In genomic region chr5:107544967-107545366, GRCh38 we compare ENCODE assay signal across 24 cellular contexts.
DNase-seq lines count a peak whose midpoint lies in the region; ATAC-seq, FAIRE-seq and TF ChIP-seq lines count a peak whose summit lies in the region.
"Had no signal": no experiment of that assay in that cellular context is flagged by ENCODE, and none has a peak within 500 bp of the region (broad histone marks: within the 10 kb centered on the region; RNA-seq: fewer than 3 reads in every experiment).

No MANE protein-coding gene starts in this region.

- H3K14ac ChIP-seq in mesenchymal stem cell (ENCODE audit: low read length in 2 of 2) = no peak overlapping the region

- ATAC-seq in natural killer cell = peak; percentile 50 to 59 (median 55)
- ATAC-seq in natural killer cell treated with Interleukin-12 subunit alpha and Interleukin-12 subunit beta and Interleukin-15 and Interleukin-18, amount 100 ng/mL, for 72 hours = no peak
- ATAC-seq: K562, PC-3 had no signal

- H3K23ac ChIP-seq in mesenchymal stem cell (ENCODE audit: low read length in 2 of 2) = no peak overlapping the region

- H2AK5ac ChIP-seq in mesenchymal stem cell (ENCODE audit: low read length, severe bottlenecking) = peak overlapping the region; percentile 43

- no peak overlapping the region for H3K18ac ChIP-seq in mesenchymal stem cell (ENCODE audit: low read depth in 1 of 2, low read length in 2 of 2)

- H3K79me1 ChIP-seq in mesenchymal stem cell (replicated peaks; ENCODE audit: low read length, poor library complexity, severe bottlenecking) = peaks cover 14% of the 10 kb centered on the region

- H3K27ac Mint-ChIP-seq in natural killer cell = peak overlapping the region in 1 of 2 donors; percentile 37
- no peak overlapping the region for H3K27ac Mint-ChIP-seq in natural killer cell treated with Interleukin-12 subunit alpha and Interleukin-12 subunit beta and Interleukin-15 and Interleukin-18, amount 100 ng/mL, for 72 hours
- H3K27ac Mint-ChIP-seq: CD4-positive, alpha-beta memory T cell; GM23338 had no signal

- no peaks in the 10 kb centered on the region for H3K36me3 Mint-ChIP-seq in natural killer cell
- no peaks in the 10 kb centered on the region for H3K36me3 Mint-ChIP-seq in natural killer cell treated with Interleukin-12 subunit alpha and Interleukin-12 subunit beta and Interleukin-15 and Interleukin-18, amount 100 ng/mL, for 72 hours
- H3K36me3 Mint-ChIP-seq: CD4-positive, alpha-beta memory T cell had no signal

- TF ChIP-seq CTCF in natural killer cell (IDR thresholded peaks at IDR 0.05) (no peak), bronchial epithelial cell (IDR thresholded peaks at IDR 0.05; ENCODE audit: insufficient read depth, low read length, severe bottlenecking) (no peak)

- no peak overlapping the region for H3K27ac ChIP-seq in mesenchymal stem cell (ENCODE audit: low read length, poor library complexity, severe bottlenecking)
- H3K27ac ChIP-seq in caudate nucleus (ENCODE audit: low read depth, low read length) = no peak overlapping the region

- 94% methylated on average over 6 of the region's 6 CpGs for WGBS in mesenchymal stem cell

- no peaks in the 10 kb centered on the region for H3K9me3 Mint-ChIP-seq in natural killer cell
- no peaks in the 10 kb centered on the region for H3K9me3 Mint-ChIP-seq in natural killer cell treated with Interleukin-12 subunit alpha and Interleukin-12 subunit beta and Interleukin-15 and Interleukin-18, amount 100 ng/mL, for 72 hours
- H3K9me3 Mint-ChIP-seq: CD4-positive, alpha-beta memory T cell; GM23338 had no signal

- H3K4me3 Mint-ChIP-seq in natural killer cell = no peak overlapping the region
- no peak overlapping the region for H3K4me3 Mint-ChIP-seq in natural killer cell treated with Interleukin-12 subunit alpha and Interleukin-12 subunit beta and Interleukin-15 and Interleukin-18, amount 100 ng/mL, for 72 hours
- H3K4me3 Mint-ChIP-seq: CD4-positive, alpha-beta memory T cell; GM23338 had no signal

- intact Hi-C loops in natural killer cell (cut with micrococcal nuclease) = no loop called here

- peaks cover 0 to under 1% of the 10 kb centered on the region in 2 donors for H3K27me3 Mint-ChIP-seq in natural killer cell (ENCODE audit: low read depth in 2 of 2)
- H3K27me3 Mint-ChIP-seq in natural killer cell treated with Interleukin-12 subunit alpha and Interleukin-12 subunit beta and Interleukin-15 and Interleukin-18, amount 100 ng/mL, for 72 hours = no peaks in the 10 kb centered on the region

- no peak overlapping the region for H2BK12ac ChIP-seq in mesenchymal stem cell (ENCODE audit: low read length in 2 of 2)

- H3K27me3 ChIP-seq in bronchial epithelial cell (ENCODE audit: control insufficient read depth, insufficient read depth, low read length) = no peaks in the 10 kb centered on the region
- H3K27me3 ChIP-seq in mesenchymal stem cell (ENCODE audit: control insufficient read depth in 1 of 2, insufficient read depth in 1 of 2, low read length in 2 of 2) = no peaks in the 10 kb centered on the region

- peak; percentile 7 for FAIRE-seq in bronchial epithelial cell (lab: Jason Lieb, UNC)
- FAIRE-seq: A204.1, G401.6, HTR-8/SVneo, K562 had no signal

- no peak overlapping the region for H2BK5ac ChIP-seq in mesenchymal stem cell (ENCODE audit: low read depth, low read length, poor library complexity, severe bottlenecking)

- no peak overlapping the region for H3K4ac ChIP-seq in mesenchymal stem cell (ENCODE audit: low read depth in 1 of 2, low read length in 2 of 2)

- H3K4me3 ChIP-seq in bronchial epithelial cell (ENCODE audit: low read depth, low read length) (no peak overlapping the region), mesenchymal stem cell (ENCODE audit: insufficient read depth in 1 of 2, low read depth in 1 of 2, low read length in 2 of 2) (no peak overlapping the region)
- H3K4me3 ChIP-seq: GM23338, K562 had no signal

- H3K4me1 ChIP-seq in mesenchymal stem cell (ENCODE audit: control insufficient read depth, insufficient read depth, low read depth, low read length) = peaks cover 10% of the 10 kb centered on the region

- no peak overlapping the region for H4K8ac ChIP-seq in mesenchymal stem cell (ENCODE audit: low read length)

- no peaks in the 10 kb centered on the region for H3K9me3 ChIP-seq in mesenchymal stem cell (ENCODE audit: control insufficient read depth, low read length)

- no peak overlapping the region for H2BK120ac ChIP-seq in mesenchymal stem cell (ENCODE audit: low read depth, low read length)

- H4K91ac ChIP-seq in mesenchymal stem cell (ENCODE audit: low read length) = no peak overlapping the region

- H3K36me3 ChIP-seq in bronchial epithelial cell (ENCODE audit: control insufficient read depth, insufficient read depth, low read length) = no peaks in the 10 kb centered on the region
- H3K36me3 ChIP-seq in mesenchymal stem cell (ENCODE audit: control insufficient read depth in 1 of 2, insufficient read depth in 2 of 2, low read depth in 1 of 2, low read length in 2 of 2) = no peaks in the 10 kb centered on the region

- H3K9ac ChIP-seq in mesenchymal stem cell (ENCODE audit: low read length) = no peak overlapping the region

- no peak overlapping the region for H2BK15ac ChIP-seq in mesenchymal stem cell (ENCODE audit: low read depth, poor library complexity, severe bottlenecking)

- DNase-seq in natural killer cell = no peak
- DNase-seq in natural killer cell treated with Interleukin-12 subunit alpha and Interleukin-12 subunit beta and Interleukin-15 and Interleukin-18, amount 100 ng/mL, for 72 hours (ENCODE audit: low spot score) = no peak
- no peak for DNase-seq in bronchial epithelial cell (ENCODE audit: low read depth)
- no peak for DNase-seq in mesenchymal stem cell
- DNase-seq in caudate nucleus (lab: John Stamatoyannopoulos, UW) = no peak
- no peak for DNase-seq in ureter (ENCODE audit: low spot score)
- DNase-seq in amniotic stem cell (lab: John Stamatoyannopoulos, UW) = no peak
- DNase-seq: AML-193; C1 segment of cervical spinal cord; CD4-positive, alpha-beta memory T cell; COR-L47; HCEC 1CT; Kasumi-1; NCI-H2029; NCI-H524 treated with DMSO at 0.1 percent for 48 hours; NCI-H774; PC-3; RPMI8226; SHP77 had no signal

- peaks cover 10 to 14% of the 10 kb centered on the region in 2 donors for H3K4me1 Mint-ChIP-seq in natural killer cell
- peaks cover 2% of the 10 kb centered on the region in 2 donors for H3K4me1 Mint-ChIP-seq in natural killer cell treated with Interleukin-12 subunit alpha and Interleukin-12 subunit beta and Interleukin-15 and Interleukin-18, amount 100 ng/mL, for 72 hours (ENCODE audit: low read depth in 2 of 2)

- H2AFZ ChIP-seq in mesenchymal stem cell (ENCODE audit: low read depth, low read length) = no peak overlapping the region
- H2AFZ ChIP-seq: GM23338 had no signal

- no peak overlapping the region for H3K4me2 ChIP-seq in mesenchymal stem cell (ENCODE audit: low read length, poor library complexity, severe bottlenecking)
- H3K4me2 ChIP-seq: GM23338 had no signal

Comparison
In these comparisons a context has a peak if more than half of its experiments do, and no peak if none do; other contexts are left out.
1. ATAC-seq: peak in natural killer cell (3 of 3); none in natural killer cell treated with Interleukin-12 subunit alpha and Interleukin-12 subunit beta and Interleukin-15 and Interleukin-18, amount 100 ng/mL, for 72 hours (0 of 2).